11 cellular contexts compared by ENCODE assay signal in genomic region chr4:72314869-72315268, GRCh38.
DNase-seq lines count a peak whose midpoint lies in the region; ATAC-seq and TF ChIP-seq lines count a peak whose summit lies in the region.
"Had no signal": no experiment of that assay in that cellular context is flagged by ENCODE, and none has a peak within 500 bp of the region (broad histone marks: within the 10 kb centered on the region; RNA-seq: fewer than 3 reads in every experiment).

No MANE protein-coding gene starts in this region.

- H3K36me3 Mint-ChIP-seq in CD8-positive, alpha-beta T cell = no peaks in the 10 kb centered on the region
- no peaks in the 10 kb centered on the region for H3K36me3 Mint-ChIP-seq in naive thymus-derived CD4-positive, alpha-beta T cell

- no peak for ATAC-seq in CD8-positive, alpha-beta T cell
- no peak for ATAC-seq in naive thymus-derived CD4-positive, alpha-beta T cell
- ATAC-seq: mucosa of descending colon had no signal

- H3K36me3 ChIP-seq in brain microvascular endothelial cell (replicated peaks) (no peaks in the 10 kb centered on the region), right atrium auricular region (no peaks in the 10 kb centered on the region)
- H3K36me3 ChIP-seq in CD8-positive, alpha-beta T cell (ENCODE audit: insufficient read depth, low read length) = no peaks in the 10 kb centered on the region
- no peaks in the 10 kb centered on the region for H3K36me3 ChIP-seq in naive thymus-derived CD4-positive, alpha-beta T cell (ENCODE audit: control insufficient read depth in 2 of 3, insufficient read depth in 3 of 3, low read length in 3 of 3)

- H3K4me3 Mint-ChIP-seq in CD8-positive, alpha-beta T cell = no peak overlapping the region
- H3K4me3 Mint-ChIP-seq in naive thymus-derived CD4-positive, alpha-beta T cell = no peak overlapping the region

- H3K27ac Mint-ChIP-seq in CD8-positive, alpha-beta T cell = no peak overlapping the region
- no peak overlapping the region for H3K27ac Mint-ChIP-seq in naive thymus-derived CD4-positive, alpha-beta T cell

- H3K27me3 Mint-ChIP-seq in CD8-positive, alpha-beta T cell (ENCODE audit: low read depth) = no peaks in the 10 kb centered on the region
- H3K27me3 Mint-ChIP-seq in naive thymus-derived CD4-positive, alpha-beta T cell = peaks cover 0 to 7% (median 5%) of the 10 kb centered on the region in 5 donors

- intact Hi-C loops in CD8-positive, alpha-beta T cell (cut with DNase I, micrococcal nuclease) = no loop called here
- intact Hi-C loops in naive thymus-derived CD4-positive, alpha-beta T cell (cut with micrococcal nuclease) = no loop called here

- DNase-seq in COLO829 (ENCODE audit: low spot score) (peak; percentile 66), LoVo (ENCODE audit: low spot score) (peak; percentile 6), brain microvascular endothelial cell (peak; percentile 57), medulla oblongata (ENCODE audit: extremely low spot score) (peak; percentile 70), iPS-NIHi11 (ENCODE audit: low spot score) (no peak), right atrium auricular region (ENCODE audit: low spot score) (no peak)
- no peak for DNase-seq in CD8-positive, alpha-beta T cell
- no peak for DNase-seq in naive thymus-derived CD4-positive, alpha-beta T cell
- DNase-seq: aorta; stimulated activated naive CD4-positive, alpha-beta T cell had no signal

- peaks cover 6% of the 10 kb centered on the region for H3K4me1 ChIP-seq in CD8-positive, alpha-beta T cell (ENCODE audit: insufficient read depth, low read length)
- H3K4me1 ChIP-seq in naive thymus-derived CD4-positive, alpha-beta T cell (ENCODE audit: control insufficient read depth in 2 of 2, insufficient read depth in 2 of 2, low read length in 2 of 2) = peaks cover 0 to 5% of the 10 kb centered on the region in 2 donors
- peaks cover 0 to 23% of the 10 kb centered on the region in 2 donors for H3K4me1 ChIP-seq in right atrium auricular region

- no peaks in the 10 kb centered on the region for H3K9me3 ChIP-seq in CD8-positive, alpha-beta T cell (ENCODE audit: low read length)
- H3K9me3 ChIP-seq in naive thymus-derived CD4-positive, alpha-beta T cell (ENCODE audit: control insufficient read depth in 2 of 3, low read length in 3 of 3) = no peaks in the 10 kb centered on the region
- no peaks in the 10 kb centered on the region for H3K9me3 ChIP-seq in right atrium auricular region
- H3K9me3 ChIP-seq: mucosa of descending colon had no signal

- POLR2A ChIA-PET in CD8-positive, alpha-beta T cell (lab: Charles Lee) = no interaction called here
- POLR2A ChIA-PET in naive thymus-derived CD4-positive, alpha-beta T cell (lab: Charles Lee) = no interaction called here

- H3K27me3 ChIP-seq in brain microvascular endothelial cell (replicated peaks) (no peaks in the 10 kb centered on the region), right atrium auricular region (no peaks in the 10 kb centered on the region)
- no peaks in the 10 kb centered on the region for H3K27me3 ChIP-seq in CD8-positive, alpha-beta T cell (ENCODE audit: insufficient read depth, low read length)
- no peaks in the 10 kb centered on the region for H3K27me3 ChIP-seq in naive thymus-derived CD4-positive, alpha-beta T cell (ENCODE audit: control insufficient read depth in 2 of 2, insufficient read depth in 2 of 2, low read length in 2 of 2)

- no peak for TF ChIP-seq CTCF in brain microvascular endothelial cell (IDR thresholded peaks at IDR 0.05; ENCODE audit: low read depth, low read length, missing control alignments)
- no peak for TF ChIP-seq CTCF in CD8-positive, alpha-beta T cell (IDR thresholded peaks at IDR 0.05)
- TF ChIP-seq CTCF in right atrium auricular region (IDR thresholded peaks at IDR 0.05) = no peak

- H3K4me3 ChIP-seq in brain microvascular endothelial cell (ENCODE audit: low read depth, low read length) (no peak overlapping the region), right atrium auricular region (no peak overlapping the region)
- H3K4me3 ChIP-seq in CD8-positive, alpha-beta T cell (ENCODE audit: low read depth, low read length) = no peak overlapping the region
- no peak overlapping the region for H3K4me3 ChIP-seq in naive thymus-derived CD4-positive, alpha-beta T cell (ENCODE audit: low read length)
- H3K4me3 ChIP-seq: mucosa of descending colon had no signal

- in situ Hi-C loops in brain microvascular endothelial cell (cut with HindIII; ENCODE audit: low pct_ligation_motif_present, low sequenced_read_pairs) = loop anchor here (25.0 kb wide), 1 partner anchor 147 kb away; no protein-coding TSS in a partner anchor

- H3K4me1 Mint-ChIP-seq in CD8-positive, alpha-beta T cell (ENCODE audit: low read depth) = peaks cover 7% of the 10 kb centered on the region
- peaks cover 0 to 7% (median 6%) of the 10 kb centered on the region in 7 donors for H3K4me1 Mint-ChIP-seq in naive thymus-derived CD4-positive, alpha-beta T cell

- H3K27ac ChIP-seq in brain microvascular endothelial cell (no peak overlapping the region), right atrium auricular region (no peak overlapping the region)
- H3K27ac ChIP-seq in CD8-positive, alpha-beta T cell (ENCODE audit: low read depth, low read length) = no peak overlapping the region
- no peak overlapping the region for H3K27ac ChIP-seq in naive thymus-derived CD4-positive, alpha-beta T cell (ENCODE audit: low read depth, low read length)

- no peaks in the 10 kb centered on the region for H3K9me3 Mint-ChIP-seq in CD8-positive, alpha-beta T cell
- H3K9me3 Mint-ChIP-seq in naive thymus-derived CD4-positive, alpha-beta T cell = no peaks in the 10 kb centered on the region

- CTCF ChIA-PET in CD8-positive, alpha-beta T cell (lab: Charles Lee) = interaction anchor here (1.7 kb wide), 1 partner anchor 12 kb away, joined by 9 read pairs; no protein-coding TSS in a partner anchor
- CTCF ChIA-PET in naive thymus-derived CD4-positive, alpha-beta T cell (lab: Charles Lee) = no interaction called here

Comparison
In these comparisons a context has a peak if more than half of its experiments do, and no peak if none do; other contexts are left out.
1. DNase-seq: peak in COLO829 (single experiment), LoVo (single experiment), brain microvascular endothelial cell (single experiment) and medulla oblongata (single experiment); none in CD8-positive, alpha-beta T cell (0 of 7), iPS-NIHi11 (single experiment), naive thymus-derived CD4-positive, alpha-beta T cell (0 of 9) and right atrium auricular region (single experiment).